In genomic region chr7:129952653-129953560, GRCh38 we compare ENCODE assay signal across 8 cellular contexts. TPM values are rescaled to one million over a fixed set of nuclear protein-coding genes. Genes with fewer than 3 reads are reported as not detected.
DNase-seq lines count a peak whose midpoint lies in the region; ATAC-seq and TF ChIP-seq lines count a peak whose summit lies in the region.

Gene UBE2H (minus strand): TSS chr7:129952960. CDS start chr7:129952555, 405 bp downstream.

- peak within 1 kb of the TSS; percentile 97 for H3K4me2 ChIP-seq in OCI-LY7 (ENCODE audit: low read length)

- peaks cover 14% of the 10 kb centered on the region for H3K36me3 Mint-ChIP-seq in Caco-2 (ENCODE audit: insufficient read depth, unreplicated experiment)

- CTCF ChIA-PET in Caco-2 (lab: Charles Lee), result no interaction called here
- CTCF ChIA-PET in OCI-LY7 (lab: Charles Lee; ENCODE audit: unreplicated experiment), result interaction anchor here (1.3 kb wide), 1 partner anchor 58 kb away, joined by 4 read pairs; no protein-coding TSS in a partner anchor

- peaks cover 8% of the 10 kb centered on the region for H3K4me1 Mint-ChIP-seq in Caco-2 (ENCODE audit: low read depth, unreplicated experiment)

- ATAC-seq in GM21423 (IDR thresholded peaks at IDR 0.05; ENCODE audit: unreplicated experiment) (peak; percentile 61), mucosa of descending colon (peak; percentile 85)

- H3K27me3 Mint-ChIP-seq in Caco-2 (ENCODE audit: insufficient read depth, unreplicated experiment), result no peaks in the 10 kb centered on the region

- H3K27ac ChIP-seq in OCI-LY7 (ENCODE audit: low read depth, low read length, poor library complexity, severe bottlenecking), result peak within 1 kb of the TSS; percentile 82

- H3K9me3 ChIP-seq in Caco-2 (no peaks in the 10 kb centered on the region), OCI-LY7 (ENCODE audit: low read length) (no peaks in the 10 kb centered on the region), mucosa of descending colon (no peaks in the 10 kb centered on the region)

- no peaks in the 10 kb centered on the region for H3K27me3 ChIP-seq in Caco-2 (replicated peaks; ENCODE audit: control insufficient read depth, insufficient read depth, low read length)

- DNase-seq in Caco-2 (peak; percentile 92 to 94), HuH-7.5 (ENCODE audit: low spot score) (peak; percentile 91), OCI-LY7 (ENCODE audit: low spot score) (peak; percentile 91), activated T-cell treated with anti-CD3 and anti-CD28 coated beads for 24 hours (ENCODE audit: low read depth) (peak; percentile 90), epithelial cell of esophagus (ENCODE audit: low read depth) (peak; percentile 92), mucosa of descending colon (peak; percentile 94 to 97 (median 95))
- DNase-seq in stimulated activated CD8-positive, alpha-beta memory T cell treated with anti-CD3 and anti-CD28 coated beads, Interleukin-4, amount 100 ng/mL, for 1 hour (ENCODE audit: low read depth in 2 of 2, low spot score in 1 of 2), result peak; percentile 84 to 92

- H3K4me3 Mint-ChIP-seq in Caco-2 (ENCODE audit: unreplicated experiment), result no peak within 1 kb of the TSS

- POLR2A ChIA-PET in Caco-2 (lab: Charles Lee) (no interaction called here), OCI-LY7 (lab: Charles Lee) (interaction anchor here (1.4 kb wide), 1 partner anchor 49 kb away, joined by 14 read pairs; no protein-coding TSS in a partner anchor)

- H3K9me2 ChIP-seq in OCI-LY7 (ENCODE audit: insufficient read depth, low read length), result no peaks in the 10 kb centered on the region

- TF ChIP-seq CTCF in Caco-2 (IDR thresholded peaks at IDR 0.05; ENCODE audit: insufficient read depth in 1 of 2, low read depth in 1 of 2, low read length in 1 of 2, severe bottlenecking in 1 of 2, unreplicated experiment in 1 of 2), result no peak
- no peak for TF ChIP-seq CTCF in OCI-LY7 (conservative IDR thresholded peaks at IDR 0.05; ENCODE audit: low read length)
- TF ChIP-seq CTCF in epithelial cell of esophagus (IDR thresholded peaks at IDR 0.05; ENCODE audit: insufficient read depth, low read depth, low read length, missing control alignments), result no peak
- TF ChIP-seq CTCF in mucosa of descending colon (IDR thresholded peaks at IDR 0.05), result no peak

- peaks cover 4% of the 10 kb centered on the region; the same call in 1 of the 2 replicates for H4K20me1 ChIP-seq in OCI-LY7 (ENCODE audit: insufficient read depth, low read length)

- H3K36me3 ChIP-seq in Caco-2 (ENCODE audit: control insufficient read depth, insufficient read depth, low read length) (no peaks in the 10 kb centered on the region), OCI-LY7 (ENCODE audit: insufficient read depth, low read length) (no peaks in the 10 kb centered on the region), mucosa of descending colon (ENCODE audit: low read depth) (no peaks in the 10 kb centered on the region)

- H3K4me1 ChIP-seq in Caco-2 (peaks cover 29% of the 10 kb centered on the region), OCI-LY7 (ENCODE audit: insufficient read depth, low read length, poor library complexity, severe bottlenecking) (peaks cover 26% of the 10 kb centered on the region), mucosa of descending colon (ENCODE audit: low read depth) (peaks cover 26% of the 10 kb centered on the region)

- H3K27ac Mint-ChIP-seq in Caco-2 (ENCODE audit: unreplicated experiment), result peak within 1 kb of the TSS; percentile 93

- intact Hi-C loops in Caco-2 (cut with micrococcal nuclease; ENCODE audit: unreplicated experiment) (no loop called here), OCI-LY7 (cut with micrococcal nuclease; ENCODE audit: unreplicated experiment) (loop anchor here (2.0 kb wide), 1 partner anchor 340 kb away; no protein-coding TSS in a partner anchor), mucosa of descending colon (cut with DNase I, micrococcal nuclease) (no loop called here)

- BruUV-seq in Caco-2 (replicated peaks; lab: Mats Ljungman, UMichigan), result no TSS peak
- BruUV-seq in OCI-LY7 (replicated peaks; lab: Mats Ljungman, UMichigan), result no TSS peak

- H3K4me3 ChIP-seq in Caco-2 (ENCODE audit: low read depth, low read length) (peak within 1 kb of the TSS; percentile 80), OCI-LY7 (ENCODE audit: low read depth, low read length, poor library complexity, severe bottlenecking) (peak within 1 kb of the TSS; percentile 81), epithelial cell of esophagus (ENCODE audit: low read length) (peak within 1 kb of the TSS; percentile 84), mucosa of descending colon (peak within 1 kb of the TSS; percentile 93)

- peaks cover 44% of the 10 kb centered on the region for H3K79me2 ChIP-seq in OCI-LY7 (ENCODE audit: insufficient read depth, low read depth, low read length)

- no peaks in the 10 kb centered on the region for H3K9me3 Mint-ChIP-seq in Caco-2 (ENCODE audit: unreplicated experiment)

- peak within 1 kb of the TSS; percentile 84 for H2AFZ ChIP-seq in OCI-LY7 (ENCODE audit: low read length)

RNA-seq across cellular contexts. Expression of gene UBE2H, which starts in this region (rescaled TPM):
- total RNA-seq in Caco-2 (2022), result 35.7 and 43.2 TPM in 2 replicates
- 12.7 and 15.0 TPM in 2 replicates for total RNA-seq in OCI-LY7 (2014; rRNA removed; shearing (Covaris generic))
- 35.3 and 41.4 TPM in 2 replicates for total RNA-seq in OCI-LY7 (2022)
- 10 to 100 TPM; 39.6 to 85.9 (median 40.0) TPM for total RNA-seq in mucosa of descending colon

Comparison
In these comparisons a context has a peak if more than half of its experiments do, and no peak if none do; other contexts are left out.
1. Peak in every context shown above with its lines: DNase-seq, ATAC-seq, H3K4me3 ChIP-seq and H3K27ac ChIP-seq.